ENCODE assay signal across 14 cellular contexts in the genomic region with DNA sequence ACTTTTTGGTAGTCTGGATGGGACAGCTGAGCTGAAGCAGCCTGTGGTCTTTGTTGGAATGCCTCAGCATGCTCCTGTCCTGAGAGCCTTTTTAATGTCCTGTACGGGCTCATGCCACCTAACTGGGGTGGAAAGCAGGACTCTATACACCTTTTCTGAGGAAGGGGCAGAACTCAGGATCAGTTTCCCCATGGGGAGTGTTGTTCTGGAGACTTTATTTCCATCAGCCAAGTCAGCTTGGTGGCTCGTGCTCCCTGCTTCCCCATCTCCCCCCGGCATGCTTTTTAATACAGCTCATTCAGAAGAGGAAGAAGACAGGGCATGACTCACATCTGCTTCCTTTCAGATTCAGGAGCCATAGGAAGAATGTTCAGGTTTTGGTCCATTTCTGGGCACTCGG. TPM values are rescaled to one million over a fixed set of nuclear protein-coding genes. Genes with fewer than 3 reads are reported as not detected.
A peak's percentile ranks its signal among the peaks of the same experiment; 100 is the strongest.
DNase-seq lines count a peak whose midpoint lies in the region; ATAC-seq, FAIRE-seq and TF ChIP-seq lines count a peak whose summit lies in the region.
"Had no signal": no experiment of that assay in that cellular context is flagged by ENCODE, and none has a peak within 500 bp of the region (broad histone marks: within the 10 kb centered on the region; RNA-seq: fewer than 3 reads in every experiment).

No MANE protein-coding gene starts in this region.

- H3K36me3 Mint-ChIP-seq in activated CD4-positive, alpha-beta T cell treated with anti-CD3 and anti-CD28 coated beads, Interleukin-2, amount 10 ng/mL, durations not matched to agents 7 days and 5 days (ENCODE audit: low read depth): no peaks in the 10 kb centered on the region

- no peaks in the 10 kb centered on the region for H3K9me3 Mint-ChIP-seq in activated CD4-positive, alpha-beta T cell treated with anti-CD3 and anti-CD28 coated beads, Interleukin-2, amount 10 ng/mL, durations not matched to agents 7 days and 5 days

- POLR2A ChIA-PET in activated CD4-positive, alpha-beta T cell treated with anti-CD3 and anti-CD28 coated beads, Interleukin-2, amount 10 ng/mL, durations not matched to agents 7 days and 5 days (lab: Charles Lee): no interaction called here

- H3K36me3 ChIP-seq in bronchial epithelial cell (ENCODE audit: control insufficient read depth, insufficient read depth, low read length): no peaks in the 10 kb centered on the region
- H3K36me3 ChIP-seq: adrenal gland had no signal

- no peak for FAIRE-seq in bronchial epithelial cell (lab: Jason Lieb, UNC)

- H3K27me3 Mint-ChIP-seq in activated CD4-positive, alpha-beta T cell treated with anti-CD3 and anti-CD28 coated beads, Interleukin-2, amount 10 ng/mL, durations not matched to agents 7 days and 5 days: peaks cover 62% of the 10 kb centered on the region

- DNase-seq in EH (ENCODE audit: low read depth) (peak; percentile 79), NCI-H226 (peak; percentile 56), bronchial epithelial cell (ENCODE audit: low read depth) (peak; percentile 72), mesenteric fat pad (ENCODE audit: low spot score) (peak; percentile 51), NCI-H187 treated with DMSO at 0.1 percent for 48 hours (lab: John Stamatoyannopoulos, UW) (no peak), HK-2 (ENCODE audit: unreplicated experiment) (no peak)
- DNase-seq in activated CD4-positive, alpha-beta T cell treated with anti-CD3 and anti-CD28 coated beads, Interleukin-2, amount 10 ng/mL, durations not matched to agents 7 days and 5 days: no peak
- DNase-seq: activated CD4-positive, alpha-beta T cell treated with anti-CD3 and anti-CD28 coated beads, Interleukin-2, amount 50 U/mL, for 1 hour; NCI-H1417 treated with DMSO at 0.1 percent for 48 hours; right cardiac atrium had no signal

- no peaks in the 10 kb centered on the region for H3K27me3 ChIP-seq in bronchial epithelial cell (ENCODE audit: control insufficient read depth, insufficient read depth, low read length)
- H3K27me3 ChIP-seq: adrenal gland had no signal

- CTCF ChIA-PET in activated CD4-positive, alpha-beta T cell treated with anti-CD3 and anti-CD28 coated beads, Interleukin-2, amount 10 ng/mL, durations not matched to agents 7 days and 5 days (lab: Charles Lee): interaction anchor here (0.8 kb wide), 1 partner anchor 25 kb away, joined by 3 read pairs; no protein-coding TSS in a partner anchor

- H3K27ac Mint-ChIP-seq in activated CD4-positive, alpha-beta T cell treated with anti-CD3 and anti-CD28 coated beads, Interleukin-2, amount 10 ng/mL, durations not matched to agents 7 days and 5 days: no peak overlapping the region

- ATAC-seq in HG02759 (IDR thresholded peaks at IDR 0.05; ENCODE audit: unreplicated experiment): no peak
- ATAC-seq: Panc1, right cardiac atrium had no signal

- H3K4me3 Mint-ChIP-seq in activated CD4-positive, alpha-beta T cell treated with anti-CD3 and anti-CD28 coated beads, Interleukin-2, amount 10 ng/mL, durations not matched to agents 7 days and 5 days: no peak overlapping the region

- TF ChIP-seq CTCF in bronchial epithelial cell (IDR thresholded peaks at IDR 0.05; ENCODE audit: insufficient read depth, low read length, severe bottlenecking): no peak

- peaks cover 31% of the 10 kb centered on the region for H3K4me1 Mint-ChIP-seq in activated CD4-positive, alpha-beta T cell treated with anti-CD3 and anti-CD28 coated beads, Interleukin-2, amount 10 ng/mL, durations not matched to agents 7 days and 5 days

- H3K4me3 ChIP-seq in bronchial epithelial cell (ENCODE audit: low read depth, low read length): no peak overlapping the region
- H3K4me3 ChIP-seq: adrenal gland, lung had no signal

RNA-seq across cellular contexts. Expression of a gene that starts 5.1 kb away (rescaled TPM):
- total RNA-seq in bronchial epithelial cell: 22.6 and 27.4 TPM in 2 replicates
- total RNA-seq in mesenteric fat pad: 33.4 TPM
- 10 to 100 TPM; 20.5 to 21.6 TPM for total RNA-seq in activated CD4-positive, alpha-beta T cell treated with anti-CD3 and anti-CD28 coated beads, Interleukin-2, amount 10 ng/mL, durations not matched to agents 7 days and 5 days

RNA-seq across cellular contexts. Expression of a gene that starts 31.0 kb away (rescaled TPM):
- total RNA-seq in bronchial epithelial cell (not detected in 2 replicates), mesenteric fat pad (not detected)
- not detected for total RNA-seq in activated CD4-positive, alpha-beta T cell treated with anti-CD3 and anti-CD28 coated beads, Interleukin-2, amount 10 ng/mL, durations not matched to agents 7 days and 5 days

RNA-seq across cellular contexts. Expression of a gene that starts 34.9 kb away (rescaled TPM):
- total RNA-seq in bronchial epithelial cell: 0.26 TPM in 1 of 2 replicates, not detected in the other
- total RNA-seq in mesenteric fat pad: not detected
- total RNA-seq in activated CD4-positive, alpha-beta T cell treated with anti-CD3 and anti-CD28 coated beads, Interleukin-2, amount 10 ng/mL, durations not matched to agents 7 days and 5 days: 1 to 10 TPM; 5.5 to 6.2 TPM

RNA-seq across cellular contexts. Expression of a gene that starts 44.8 kb away (rescaled TPM):
- 6.8 and 9.9 TPM in 2 replicates for total RNA-seq in bronchial epithelial cell
- total RNA-seq in mesenteric fat pad: 5.2 TPM
- 1 to 10 TPM; 7.5 TPM for total RNA-seq in activated CD4-positive, alpha-beta T cell treated with anti-CD3 and anti-CD28 coated beads, Interleukin-2, amount 10 ng/mL, durations not matched to agents 7 days and 5 days

RNA-seq across cellular contexts. Expression of a gene that starts 48.3 kb away (rescaled TPM):
- total RNA-seq in bronchial epithelial cell: 0.79 and 1.4 TPM in 2 replicates
- 10.6 TPM for total RNA-seq in mesenteric fat pad
- total RNA-seq in activated CD4-positive, alpha-beta T cell treated with anti-CD3 and anti-CD28 coated beads, Interleukin-2, amount 10 ng/mL, durations not matched to agents 7 days and 5 days: under 1 TPM; 0.42 to 0.98 TPM

Comparison
In these comparisons a context has a peak if more than half of its experiments do, and no peak if none do; other contexts are left out.
1. DNase-seq: peak in EH (single experiment), NCI-H226 (single experiment), bronchial epithelial cell (single experiment) and mesenteric fat pad (single experiment); none in activated CD4-positive, alpha-beta T cell treated with anti-CD3 and anti-CD28 coated beads, Interleukin-2, amount 10 ng/mL, durations not matched to agents 7 days and 5 days (single experiment), NCI-H187 treated with DMSO at 0.1 percent for 48 hours (single experiment) and HK-2 (single experiment).